In genomic region chr11:27783701-27784355, GRCh38 we compare ENCODE assay signal across 22 cellular contexts.
"Had no signal": no experiment of that assay in that cellular context is flagged by ENCODE, and none has a peak within 500 bp of the region (broad histone marks: within the 10 kb centered on the region; RNA-seq: fewer than 3 reads in every experiment).

No MANE protein-coding gene starts in this region.

- H3K36me3 ChIP-seq: cardiac muscle cell, tibial artery had no signal

- FAIRE-seq: colon, keratinocyte had no signal

- H3K9me3 ChIP-seq: tibial artery had no signal

- H2AFZ ChIP-seq: hepatocyte had no signal

- DNase-seq: activated CD4-positive, alpha-beta T cell treated with anti-CD3 and anti-CD28 coated beads, Interleukin-2, amount 50 U/mL, for 4 hours; activated gamma-delta T cell treated with Interleukin-2 at 50 U/mL for 16 hours; amygdala; dorsolateral prefrontal cortex; endodermal cell; foreskin keratinocyte; midbrain; nephron progenitor cell; nucleus accumbens; posterior cingulate gyrus; retina; stimulated activated naive CD8-positive, alpha-beta T cell treated with anti-CD3 and anti-CD28 coated beads, Interleukin-15, Interleukin-2, amounts not matched to agents 100 U/mL and 50 U/mL, for 24 hours; substantia nigra; T-helper 2 cell; tibial artery had no signal

- ATAC-seq: activated naive CD4-positive, alpha-beta T cell treated with anti-CD3 and anti-CD28 coated beads, Interleukin-2, amount 50 U/mL, for 72 hours; foreskin keratinocyte; left lobe of liver; stimulated activated naive CD8-positive, alpha-beta T cell treated with anti-CD3 and anti-CD28 coated beads, Interleukin-15, Interleukin-2, amounts not matched to agents 100 U/mL and 50 U/mL, for 24 hours had no signal

- H3K4me1 ChIP-seq: foreskin keratinocyte, tibial artery had no signal

- H3K27me3 ChIP-seq: cardiac muscle cell, hepatocyte, tibial artery had no signal

- H3K79me2 ChIP-seq: hepatocyte had no signal

- H3K4me2 ChIP-seq: hepatocyte had no signal

- H3K27ac ChIP-seq: cardiac muscle cell, dorsolateral prefrontal cortex, epithelial cell of prostate, foreskin keratinocyte, hepatocyte, tibial artery had no signal

- H3K4me3 ChIP-seq: cardiac muscle cell, dorsolateral prefrontal cortex, hepatocyte, tibial artery had no signal
